ENCODE assay signal across 1 cellular context in the genomic region with DNA sequence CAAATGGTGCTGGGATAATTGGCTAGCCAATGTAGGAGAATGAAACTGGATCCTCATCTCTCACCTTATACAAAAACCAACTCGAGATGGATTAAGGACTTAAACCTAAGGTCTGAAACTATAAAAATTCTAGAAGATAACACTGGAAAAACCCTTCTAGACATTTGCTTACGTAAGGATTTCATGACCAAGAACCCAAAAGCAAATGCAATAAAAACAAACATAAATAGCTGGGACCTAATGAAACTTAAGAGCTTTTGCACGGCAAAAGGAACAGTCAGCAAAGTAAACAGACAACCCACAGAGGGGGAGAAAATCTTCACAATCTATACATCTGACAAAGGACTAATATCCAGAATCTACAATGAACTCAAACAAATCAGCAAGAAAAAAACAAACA. TPM values are rescaled to one million over a fixed set of nuclear protein-coding genes. Genes with fewer than 3 reads are reported as not detected.
"Had no signal": no experiment of that assay in that cellular context is flagged by ENCODE, and none has a peak within 500 bp of the region (broad histone marks: within the 10 kb centered on the region; RNA-seq: fewer than 3 reads in every experiment).

No MANE protein-coding gene starts in this region.

RNA-seq across cellular contexts. Expression of gene CCDC141, which starts 35.7 kb away (rescaled TPM):
- total RNA-seq: GM23248 had no signal
